Comparison of ENCODE assay signal across 8 cellular contexts in the genomic region with DNA sequence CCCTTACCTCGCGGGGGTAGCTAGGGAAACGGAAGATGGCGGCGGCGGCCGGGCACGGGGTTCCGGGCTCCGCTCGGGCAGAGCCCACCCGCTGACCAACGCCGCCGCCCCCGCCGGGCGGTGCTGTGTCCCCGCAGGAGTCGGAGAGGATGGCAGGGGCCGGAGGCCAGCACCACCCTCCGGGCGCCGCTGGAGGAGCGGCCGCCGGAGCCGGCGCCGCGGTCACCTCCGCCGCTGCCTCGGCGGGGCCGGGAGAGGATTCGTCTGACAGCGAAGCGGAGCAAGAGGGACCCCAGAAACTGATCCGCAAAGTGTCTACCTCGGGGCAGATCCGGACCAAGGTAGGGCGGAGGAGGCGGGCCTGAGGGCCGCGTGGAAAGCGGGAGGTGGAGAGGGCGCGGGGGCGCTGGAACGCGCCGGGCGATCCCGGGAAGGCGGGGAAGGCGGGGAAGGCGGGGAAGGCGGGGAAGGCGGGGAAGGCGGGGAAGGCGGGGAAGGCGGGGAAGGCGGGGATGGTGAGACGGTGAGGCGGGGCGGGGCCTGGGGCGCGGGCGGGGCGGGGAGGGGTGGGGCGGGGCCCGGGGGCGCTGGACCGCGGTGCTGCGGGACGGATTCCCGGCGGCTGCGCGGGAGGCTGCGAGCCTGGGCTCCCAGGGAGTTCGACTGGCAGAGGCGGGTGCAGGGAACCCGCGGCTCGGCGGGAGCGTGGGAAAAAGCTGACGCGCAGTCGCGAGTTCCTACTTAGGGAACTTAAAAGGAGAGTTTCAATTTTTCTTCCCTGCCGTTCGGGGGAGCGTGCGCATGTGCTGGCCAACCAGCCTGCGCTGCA. TPM values are rescaled to one million over a fixed set of nuclear protein-coding genes. Genes with fewer than 3 reads are reported as not detected.
DNase-seq lines count a peak whose midpoint lies in the region; ATAC-seq and TF ChIP-seq lines count a peak whose summit lies in the region.

A gene with protein sequence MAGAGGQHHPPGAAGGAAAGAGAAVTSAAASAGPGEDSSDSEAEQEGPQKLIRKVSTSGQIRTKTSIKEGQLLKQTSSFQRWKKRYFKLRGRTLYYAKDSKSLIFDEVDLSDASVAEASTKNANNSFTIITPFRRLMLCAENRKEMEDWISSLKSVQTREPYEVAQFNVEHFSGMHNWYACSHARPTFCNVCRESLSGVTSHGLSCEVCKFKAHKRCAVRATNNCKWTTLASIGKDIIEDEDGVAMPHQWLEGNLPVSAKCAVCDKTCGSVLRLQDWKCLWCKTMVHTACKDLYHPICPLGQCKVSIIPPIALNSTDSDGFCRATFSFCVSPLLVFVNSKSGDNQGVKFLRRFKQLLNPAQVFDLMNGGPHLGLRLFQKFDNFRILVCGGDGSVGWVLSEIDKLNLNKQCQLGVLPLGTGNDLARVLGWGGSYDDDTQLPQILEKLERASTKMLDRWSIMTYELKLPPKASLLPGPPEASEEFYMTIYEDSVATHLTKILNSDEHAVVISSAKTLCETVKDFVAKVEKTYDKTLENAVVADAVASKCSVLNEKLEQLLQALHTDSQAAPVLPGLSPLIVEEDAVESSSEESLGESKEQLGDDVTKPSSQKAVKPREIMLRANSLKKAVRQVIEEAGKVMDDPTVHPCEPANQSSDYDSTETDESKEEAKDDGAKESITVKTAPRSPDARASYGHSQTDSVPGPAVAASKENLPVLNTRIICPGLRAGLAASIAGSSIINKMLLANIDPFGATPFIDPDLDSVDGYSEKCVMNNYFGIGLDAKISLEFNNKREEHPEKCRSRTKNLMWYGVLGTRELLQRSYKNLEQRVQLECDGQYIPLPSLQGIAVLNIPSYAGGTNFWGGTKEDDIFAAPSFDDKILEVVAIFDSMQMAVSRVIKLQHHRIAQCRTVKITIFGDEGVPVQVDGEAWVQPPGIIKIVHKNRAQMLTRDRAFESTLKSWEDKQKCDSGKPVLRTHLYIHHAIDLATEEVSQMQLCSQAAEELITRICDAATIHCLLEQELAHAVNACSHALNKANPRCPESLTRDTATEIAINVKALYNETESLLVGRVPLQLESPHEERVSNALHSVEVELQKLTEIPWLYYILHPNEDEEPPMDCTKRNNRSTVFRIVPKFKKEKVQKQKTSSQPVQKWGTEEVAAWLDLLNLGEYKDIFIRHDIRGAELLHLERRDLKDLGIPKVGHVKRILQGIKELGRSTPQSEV (plus strand): TSS at position 24 of the 829 bp plus-strand sequence. CDS start 126 bp downstream, at position 150.

- CTCF ChIA-PET in RWPE1 (lab: Yijun Ruan, JAX): interaction anchor here (1.0 kb wide), 2 partner anchors 61 to 380 kb away, joined by 3 to 5 read pairs; no protein-coding TSS in a partner anchor

- H3K4me1 Mint-ChIP-seq in nephron: peaks cover 5% of the 10 kb centered on the region

- H3K27me3 Mint-ChIP-seq in nephron (ENCODE audit: low read depth): peaks cover 24% of the 10 kb centered on the region

- H3K4me3 Mint-ChIP-seq in nephron: peak within 1 kb of the TSS; percentile 87 to 91 (median 90)

- no peaks in the 10 kb centered on the region for H3K9me3 Mint-ChIP-seq in nephron

- H3K36me3 Mint-ChIP-seq in nephron (ENCODE audit: low read depth): peaks cover 3% of the 10 kb centered on the region

- in situ Hi-C loops in Caki2 (cut with HindIII; ENCODE audit: low pct_unique_long_range_greater_than_20kb, low sequenced_read_pairs): no loop called here

- H3K27ac ChIP-seq in RWPE1 (peak within 1 kb of the TSS; percentile 98), temporal lobe (ENCODE audit: low read depth, low read length) (peak within 1 kb of the TSS; percentile 45)

- DNase-seq in Caki2 (ENCODE audit: low read depth): peak; percentile 79
- DNase-seq in HS-5 (ENCODE audit: low read depth): peak; percentile 26
- DNase-seq in RWPE1 (ENCODE audit: low spot score): peak; percentile 80
- DNase-seq in activated gamma-delta T cell (lab: John Stamatoyannopoulos, UW): peak; percentile 46
- DNase-seq in fibroblast of the conjunctiva (ENCODE audit: low read depth): peak; percentile 46

- TF ChIP-seq CTCF in RWPE1 (conservative IDR thresholded peaks at IDR 0.05; ENCODE audit: low read depth) (peak; percentile 37), nephron (IDR thresholded peaks at IDR 0.05; ENCODE audit: unreplicated experiment in 3 of 3) (no peak)

- POLR2A ChIA-PET in RWPE1 (lab: Yijun Ruan, JAX; ENCODE audit: low non-redundant PET): interaction anchor here (1.2 kb wide), 1 partner anchor 89 kb away, joined by 3 read pairs; no protein-coding TSS in a partner anchor

- H3K27ac Mint-ChIP-seq in nephron: peak within 1 kb of the TSS; percentile 58 to 93 (median 85)

- peak; percentile 37 for ATAC-seq in GM19467 (IDR thresholded peaks at IDR 0.05; ENCODE audit: unreplicated experiment)

RNA-seq across cellular contexts. Expression of the gene that starts here (rescaled TPM):
- 1.9 and 2.3 TPM in 2 replicates for total RNA-seq in Caki2 (2014; rRNA removed; shearing (Covaris generic); ENCODE audit: low replicate concordance)
- 12.8 TPM for total RNA-seq in temporal lobe

Comparison
In these comparisons a context has a peak if more than half of its experiments do, and no peak if none do; other contexts are left out.
1. Peak in every context shown above with its lines: DNase-seq, ATAC-seq and H3K27ac ChIP-seq.
2. DNase-seq: peak in every context shown above with its lines; median percentile 80 in RWPE1; 79 in Caki2; 46 in activated gamma-delta T cell; 46 in fibroblast of the conjunctiva; 26 in HS-5.